ENCODE assay signal across 1 cellular context in the genomic region with DNA sequence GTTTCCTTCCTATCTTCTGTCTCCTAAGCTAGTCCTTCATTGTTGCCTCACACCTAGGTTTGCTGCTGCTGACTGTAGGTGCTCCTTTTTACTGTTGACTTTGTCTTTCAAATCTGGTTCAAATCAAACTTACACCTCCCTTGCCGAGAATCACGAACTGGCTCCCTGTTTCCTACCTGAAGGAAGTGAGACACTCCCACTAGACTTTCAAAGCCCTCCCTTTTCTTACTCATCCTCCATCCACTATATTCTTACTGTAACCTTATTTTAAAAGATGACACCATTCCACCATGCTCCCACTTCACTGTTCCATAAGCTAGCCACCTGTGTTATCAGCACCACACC.
TF ChIP-seq lines count a peak whose summit lies in the region.

No MANE protein-coding gene starts in this region.

TF ChIP-seq in H1, 55 proteins besides CTCF, POLR2A, EP300 and RAD21:
- TF ChIP-seq TBP (IDR thresholded peaks at IDR 0.05; ENCODE audit: low read depth, low read length) (no peak), FOSL1 (IDR thresholded peaks at IDR 0.05; ENCODE audit: insufficient read depth, low read depth, low read length) (no peak), SUZ12 (IDR thresholded peaks at IDR 0.05; ENCODE audit: low read length) (no peak)
- TF ChIP-seq, protein P1, sequence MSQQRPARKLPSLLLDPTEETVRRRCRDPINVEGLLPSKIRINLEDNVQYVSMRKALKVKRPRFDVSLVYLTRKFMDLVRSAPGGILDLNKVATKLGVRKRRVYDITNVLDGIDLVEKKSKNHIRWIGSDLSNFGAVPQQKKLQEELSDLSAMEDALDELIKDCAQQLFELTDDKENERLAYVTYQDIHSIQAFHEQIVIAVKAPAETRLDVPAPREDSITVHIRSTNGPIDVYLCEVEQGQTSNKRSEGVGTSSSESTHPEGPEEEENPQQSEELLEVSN (IDR thresholded peaks at IDR 0.05), result no peak
